1 cellular context compared by ENCODE assay signal in genomic region chr14:50342211-50343080, GRCh38.
A peak's percentile ranks its signal among the peaks of the same experiment; 100 is the strongest.
TF ChIP-seq lines count a peak whose summit lies in the region.

No MANE protein-coding gene starts in this region.

TF ChIP-seq in SK-N-SH, 30 proteins besides CTCF, POLR2A, EP300 and RAD21 (continued from another document):
- no peak for TF ChIP-seq ZBTB33 (IDR thresholded peaks at IDR 0.05; ENCODE audit: borderline replicate concordance, low read depth)
- peak; percentile 45 for TF ChIP-seq CHD2 (IDR thresholded peaks at IDR 0.05; ENCODE audit: low read length, partially characterized antibody)
- no peak for TF ChIP-seq NRF1 (IDR thresholded peaks at IDR 0.05; ENCODE audit: low read depth, low read length)
- TF ChIP-seq TEAD4 (IDR thresholded peaks at IDR 0.05; ENCODE audit: borderline replicate concordance, insufficient read depth), result no peak
- no peak for TF ChIP-seq USF1 (IDR thresholded peaks at IDR 0.05; ENCODE audit: borderline replicate concordance, low read depth)
- TF ChIP-seq NFIC (IDR thresholded peaks at IDR 0.05; ENCODE audit: borderline replicate concordance), result peak; percentile 16; the same call in 1 of the 2 replicates
